1 cellular context compared by ENCODE assay signal in genomic region chr10:75235375-75236177, GRCh38.
TF ChIP-seq lines count a peak whose summit lies in the region.

Gene COMTD1, minus strand, starts transcription at chr10:75235957. Its CDS starts 29 bp downstream, at chr10:75235928.

TF ChIP-seq in HepG2, 621 proteins besides CTCF, POLR2A, EP300 and RAD21 (continued from another document and continues in another):
- TF ChIP-seq PRDM10 (CRISPR knock-in tag; IDR thresholded peaks at IDR 0.05; ENCODE audit: low read depth): no peak
- TF ChIP-seq ZNF18 (CRISPR knock-in tag; IDR thresholded peaks at IDR 0.05; ENCODE audit: insufficient replicate concordance): no peak
- no peak for TF ChIP-seq ZNF280D (CRISPR knock-in tag; IDR thresholded peaks at IDR 0.05)
- peak; percentile 89 for TF ChIP-seq GABPB1 (CRISPR knock-in tag; IDR thresholded peaks at IDR 0.05)
- TF ChIP-seq RNF2 (conservative IDR thresholded peaks at IDR 0.05; ENCODE audit: low read depth): no peak
- TF ChIP-seq ZNF629 (CRISPR knock-in tag; conservative IDR thresholded peaks at IDR 0.05): no peak
- TF ChIP-seq PRDM4 (CRISPR knock-in tag; IDR thresholded peaks at IDR 0.05; ENCODE audit: borderline replicate concordance): no peak
- no peak; the same call in 1 of the 2 replicates for TF ChIP-seq NFKBIZ (CRISPR knock-in tag; IDR thresholded peaks at IDR 0.05)
- no peak; the same call in 1 of the 2 replicates for TF ChIP-seq MEIS1 (CRISPR knock-in tag; IDR thresholded peaks at IDR 0.05; ENCODE audit: borderline replicate concordance)
- TF ChIP-seq IKZF5 (CRISPR knock-in tag; IDR thresholded peaks at IDR 0.05): no peak; the same call in 1 of the 2 replicates
- TF ChIP-seq E2F2 (CRISPR knock-in tag; IDR thresholded peaks at IDR 0.05; ENCODE audit: borderline replicate concordance): no peak
- no peak; the same call in 1 of the 2 replicates for TF ChIP-seq HNRNPUL1 (IDR thresholded peaks at IDR 0.05; ENCODE audit: low read depth, low read length)
- TF ChIP-seq KLF9 (CRISPR knock-in tag; IDR thresholded peaks at IDR 0.05; ENCODE audit: low read depth): no peak
- no peak for TF ChIP-seq ZNF333 (CRISPR knock-in tag; IDR thresholded peaks at IDR 0.05; ENCODE audit: borderline replicate concordance)
- TF ChIP-seq ZNF792 (CRISPR knock-in tag; IDR thresholded peaks at IDR 0.05): no peak; the same call in 1 of the 2 replicates
- no peak for TF ChIP-seq CEBPZ (IDR thresholded peaks at IDR 0.05; ENCODE audit: low read length)
- TF ChIP-seq IRF1 (CRISPR knock-in tag; IDR thresholded peaks at IDR 0.05; ENCODE audit: low read depth): 0 out of 2 replicates have a peak, but pooled peaks have one; percentile 33
- no peak for TF ChIP-seq TEF (CRISPR knock-in tag; IDR thresholded peaks at IDR 0.05)
- TF ChIP-seq SRF (IDR thresholded peaks at IDR 0.05; ENCODE audit: low read depth, low read length): no peak
- TF ChIP-seq ZNF7 (CRISPR knock-in tag; IDR thresholded peaks at IDR 0.05): no peak
- TF ChIP-seq ZGPAT (CRISPR knock-in tag; IDR thresholded peaks at IDR 0.05): peak; percentile 65; the same call in 1 of the 2 replicates
- peak; percentile 54; the same call in 1 of the 2 replicates for TF ChIP-seq ZNF205 (CRISPR knock-in tag; IDR thresholded peaks at IDR 0.05)
- TF ChIP-seq ZNF557 (CRISPR knock-in tag; IDR thresholded peaks at IDR 0.05): no peak
- TF ChIP-seq CENPBD1 (CRISPR knock-in tag; IDR thresholded peaks at IDR 0.05; ENCODE audit: borderline replicate concordance, low read depth): 0 out of 2 replicates have a peak, but pooled peaks have one; percentile 33
- TF ChIP-seq KMT2B (CRISPR knock-in tag; IDR thresholded peaks at IDR 0.05): no peak
- TF ChIP-seq RARA (CRISPR knock-in tag; IDR thresholded peaks at IDR 0.05): peak; percentile 45
- TF ChIP-seq ZNF709 (CRISPR knock-in tag; IDR thresholded peaks at IDR 0.05): peak; percentile 55; the same call in 1 of the 2 replicates
- TF ChIP-seq ZFP91 (CRISPR knock-in tag; IDR thresholded peaks at IDR 0.05; ENCODE audit: borderline replicate concordance): peak; percentile 68
- no peak for TF ChIP-seq ZIK1 (CRISPR knock-in tag; IDR thresholded peaks at IDR 0.05; ENCODE audit: borderline replicate concordance, low read depth)
- TF ChIP-seq ZNF460 (CRISPR knock-in tag; IDR thresholded peaks at IDR 0.05; ENCODE audit: borderline replicate concordance): no peak
